8 cellular contexts compared by ENCODE assay signal in the genomic region with DNA sequence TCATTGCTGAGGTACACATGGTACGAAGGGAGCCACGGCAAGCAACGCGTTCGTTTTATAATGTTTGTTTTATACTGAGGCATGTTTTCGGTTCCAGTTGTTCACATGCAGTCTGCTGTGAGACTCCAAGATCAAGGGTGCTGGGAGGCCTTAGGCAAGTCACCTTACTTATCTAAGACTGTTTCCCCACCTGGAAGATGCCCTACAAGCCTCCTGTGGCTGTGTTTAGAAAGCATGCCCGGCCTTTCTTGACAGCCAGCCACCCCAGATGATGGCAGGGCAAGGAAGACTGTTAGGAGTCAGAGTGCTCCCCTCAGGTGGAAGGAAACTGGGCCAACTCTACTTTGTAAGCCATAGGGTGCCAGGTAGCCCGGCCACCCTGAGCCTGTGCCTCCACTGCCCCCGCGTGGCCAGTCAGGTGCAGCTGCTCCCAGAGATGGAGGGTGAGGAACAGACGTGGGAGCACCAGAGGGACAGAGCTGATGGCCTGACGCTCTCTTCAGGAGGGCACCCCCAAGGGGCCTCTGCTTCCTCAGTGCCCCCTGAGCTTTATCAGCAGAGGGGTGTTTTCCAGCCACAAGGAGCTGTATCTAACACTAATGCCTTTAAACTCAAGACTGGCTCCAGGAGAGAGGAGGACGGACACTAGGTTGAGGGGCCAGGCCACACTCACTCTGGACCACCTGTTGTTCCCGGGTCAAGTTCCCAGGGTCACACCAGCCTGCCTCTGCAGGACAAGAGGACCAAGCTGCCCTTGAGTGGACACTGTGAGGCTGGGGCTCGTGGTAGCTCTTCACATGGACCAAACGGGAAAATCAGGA. TPM values are rescaled to one million over a fixed set of nuclear protein-coding genes. Genes with fewer than 3 reads are reported as not detected.
A peak's percentile ranks its signal among the peaks of the same experiment; 100 is the strongest.
DNase-seq lines count a peak whose midpoint lies in the region; ATAC-seq and TF ChIP-seq lines count a peak whose summit lies in the region.

No MANE protein-coding gene starts in this region.

- H3K9me3 Mint-ChIP-seq in endothelial cell (ENCODE audit: unreplicated experiment): no peaks in the 10 kb centered on the region
- no peaks in the 10 kb centered on the region for H3K9me3 Mint-ChIP-seq in natural killer cell treated with Interleukin-12 subunit alpha and Interleukin-12 subunit beta and Interleukin-15 and Interleukin-18, amount 100 ng/mL, for 72 hours

- no peak overlapping the region for H3K4me3 ChIP-seq in suprapubic skin

- DNase-seq in NCI-H82 treated with DMSO at 0.1 percent for 48 hours (lab: John Stamatoyannopoulos, UW; ENCODE audit: unreplicated experiment) (peak; percentile 9), endothelial cell (ENCODE audit: low spot score) (peak; percentile 63), suprapubic skin (ENCODE audit: low spot score in 2 of 2) (no peak)
- DNase-seq in activated CD8-positive, alpha-beta memory T cell treated with anti-CD3 and anti-CD28 coated beads, Interleukin-2, amount 50 U/mL, for 1 hour (ENCODE audit: extremely low read depth): peak; percentile 55
- no peak for DNase-seq in natural killer cell treated with Interleukin-12 subunit alpha and Interleukin-12 subunit beta and Interleukin-15 and Interleukin-18, amount 100 ng/mL, for 72 hours (ENCODE audit: low spot score)

- peaks cover 11% of the 10 kb centered on the region for H3K27me3 Mint-ChIP-seq in endothelial cell (ENCODE audit: unreplicated experiment)
- no peaks in the 10 kb centered on the region for H3K27me3 Mint-ChIP-seq in natural killer cell treated with Interleukin-12 subunit alpha and Interleukin-12 subunit beta and Interleukin-15 and Interleukin-18, amount 100 ng/mL, for 72 hours

- peaks cover 22% of the 10 kb centered on the region for H3K36me3 Mint-ChIP-seq in endothelial cell (ENCODE audit: low read depth, unreplicated experiment)
- H3K36me3 Mint-ChIP-seq in natural killer cell treated with Interleukin-12 subunit alpha and Interleukin-12 subunit beta and Interleukin-15 and Interleukin-18, amount 100 ng/mL, for 72 hours: peaks cover 4% of the 10 kb centered on the region

- TF ChIP-seq CTCF in 22Rv1 (IDR thresholded peaks at IDR 0.05): peak; percentile 95
- peak; percentile 54 for TF ChIP-seq CTCF in endothelial cell (IDR thresholded peaks at IDR 0.05; ENCODE audit: unreplicated experiment)
- TF ChIP-seq CTCF in suprapubic skin (IDR thresholded peaks at IDR 0.05): peak; percentile 41 to 79

- H3K4me1 Mint-ChIP-seq in endothelial cell (ENCODE audit: unreplicated experiment): peaks cover 12% of the 10 kb centered on the region
- H3K4me1 Mint-ChIP-seq in natural killer cell treated with Interleukin-12 subunit alpha and Interleukin-12 subunit beta and Interleukin-15 and Interleukin-18, amount 100 ng/mL, for 72 hours (ENCODE audit: low read depth in 2 of 2): peaks cover 32 to 42% of the 10 kb centered on the region in 2 donors

- H3K36me3 ChIP-seq in suprapubic skin: peaks cover 54% of the 10 kb centered on the region

- no peak for TF ChIP-seq POLR2A in suprapubic skin (IDR thresholded peaks at IDR 0.05)

- H3K27ac Mint-ChIP-seq in endothelial cell (ENCODE audit: unreplicated experiment): no peak overlapping the region
- H3K27ac Mint-ChIP-seq in natural killer cell treated with Interleukin-12 subunit alpha and Interleukin-12 subunit beta and Interleukin-15 and Interleukin-18, amount 100 ng/mL, for 72 hours: peak overlapping the region; percentile 65 to 70

- H3K27ac ChIP-seq in 22Rv1: no peak overlapping the region; the same call in 1 of the 2 replicates
- no peak overlapping the region for H3K27ac ChIP-seq in suprapubic skin

- no peaks in the 10 kb centered on the region for H3K9me3 ChIP-seq in suprapubic skin

- peak; percentile 55 for ATAC-seq in GM18868 (IDR thresholded peaks at IDR 0.05; ENCODE audit: unreplicated experiment)
- ATAC-seq in natural killer cell treated with Interleukin-12 subunit alpha and Interleukin-12 subunit beta and Interleukin-15 and Interleukin-18, amount 100 ng/mL, for 72 hours: peak; percentile 78 to 85
- ATAC-seq in HG03432 (IDR thresholded peaks at IDR 0.05; ENCODE audit: unreplicated experiment): no peak

- H3K4me1 ChIP-seq in suprapubic skin: peaks cover 27% of the 10 kb centered on the region

- H3K4me3 Mint-ChIP-seq in endothelial cell (ENCODE audit: unreplicated experiment): no peak overlapping the region
- H3K4me3 Mint-ChIP-seq in natural killer cell treated with Interleukin-12 subunit alpha and Interleukin-12 subunit beta and Interleukin-15 and Interleukin-18, amount 100 ng/mL, for 72 hours: no peak overlapping the region

- 65% methylated on average over 16 of the region's 16 CpGs for WGBS in suprapubic skin

- TF ChIP-seq EP300 in suprapubic skin (IDR thresholded peaks at IDR 0.05): no peak

- no peaks in the 10 kb centered on the region for H3K27me3 ChIP-seq in suprapubic skin

RNA-seq across cellular contexts. Expression of a gene that starts 5.4 kb away (rescaled TPM):
- total RNA-seq in endothelial cell (ENCODE audit: unreplicated experiment) (50.1 TPM), suprapubic skin (10 to 100 TPM; 21.0 to 32.7 (median 24.4) TPM)
- 10 to 100 TPM; 42.9 to 60.7 TPM for total RNA-seq in natural killer cell treated with Interleukin-12 subunit alpha and Interleukin-12 subunit beta and Interleukin-15 and Interleukin-18, amount 100 ng/mL, for 72 hours

RNA-seq across cellular contexts. Expression of a gene that starts 22.3 kb away (rescaled TPM):
- total RNA-seq in endothelial cell (ENCODE audit: unreplicated experiment): 30.5 TPM
- total RNA-seq in natural killer cell treated with Interleukin-12 subunit alpha and Interleukin-12 subunit beta and Interleukin-15 and Interleukin-18, amount 100 ng/mL, for 72 hours: 100 to 1,000 TPM; 159 to 187 TPM
- 10 to 100 TPM; 21.1 to 53.8 (median 42.0) TPM for total RNA-seq in suprapubic skin

RNA-seq across cellular contexts. Expression of a gene that starts 33.7 kb away (rescaled TPM):
- total RNA-seq in endothelial cell (ENCODE audit: unreplicated experiment) (2.5 TPM), suprapubic skin (under 1 TPM in 2 of 4 donors, not detected in 2; 0.32 to 0.38 TPM)
- 1 to 10 TPM; 1.3 to 3.3 TPM for total RNA-seq in natural killer cell treated with Interleukin-12 subunit alpha and Interleukin-12 subunit beta and Interleukin-15 and Interleukin-18, amount 100 ng/mL, for 72 hours

RNA-seq across cellular contexts. Expression of a gene that starts 58.0 kb away (rescaled TPM):
- total RNA-seq in endothelial cell (ENCODE audit: unreplicated experiment) (not detected), suprapubic skin (not detected)
- 1 to 10 TPM in 1 of 2 donors, not detected in 1; 2.2 TPM for total RNA-seq in natural killer cell treated with Interleukin-12 subunit alpha and Interleukin-12 subunit beta and Interleukin-15 and Interleukin-18, amount 100 ng/mL, for 72 hours

Comparison
In these comparisons a context has a peak if more than half of its experiments do, and no peak if none do; other contexts are left out.
1. DNase-seq: peak in NCI-H82 treated with DMSO at 0.1 percent for 48 hours (single experiment), activated CD8-positive, alpha-beta memory T cell treated with anti-CD3 and anti-CD28 coated beads, Interleukin-2, amount 50 U/mL, for 1 hour (single experiment) and endothelial cell (single experiment); none in natural killer cell treated with Interleukin-12 subunit alpha and Interleukin-12 subunit beta and Interleukin-15 and Interleukin-18, amount 100 ng/mL, for 72 hours (single experiment) and suprapubic skin (0 of 2).
2. Peak in every context shown above with its lines, with median percentiles within 50 percentile points of each other: CTCF ChIP-seq.